1 cellular context compared by ENCODE assay signal in genomic region chr5:54693936-54694510, GRCh38.
TF ChIP-seq lines count a peak whose summit lies in the region.

No MANE protein-coding gene starts in this region.

TF ChIP-seq in IMR-90, 13 proteins besides CTCF, POLR2A, EP300 and RAD21:
- no peak for TF ChIP-seq CEBPB (IDR thresholded peaks at IDR 0.05; ENCODE audit: low read depth, low read length)
- TF ChIP-seq MXI1 (IDR thresholded peaks at IDR 0.05; ENCODE audit: borderline replicate concordance, low read depth, low read length) = no peak
- no peak for TF ChIP-seq USF2 (IDR thresholded peaks at IDR 0.05; ENCODE audit: low read depth, low read length)
- no peak for TF ChIP-seq ELK1 (IDR thresholded peaks at IDR 0.05; ENCODE audit: borderline replicate concordance, low read depth, low read length)
- no peak for TF ChIP-seq RCOR1 (IDR thresholded peaks at IDR 0.05; ENCODE audit: insufficient replicate concordance, low read length)
- TF ChIP-seq CHD1 (IDR thresholded peaks at IDR 0.05; ENCODE audit: low read depth, low read length) = no peak
- no peak for TF ChIP-seq MAFK (IDR thresholded peaks at IDR 0.05; ENCODE audit: low read depth, low read length)
- TF ChIP-seq BHLHE40 (IDR thresholded peaks at IDR 0.05; ENCODE audit: low read depth, low read length) = no peak
- TF ChIP-seq RFX5 (IDR thresholded peaks at IDR 0.05; ENCODE audit: low read depth, low read length) = no peak
- no peak for TF ChIP-seq NFE2L2 (IDR thresholded peaks at IDR 0.05; ENCODE audit: low read depth, low read length)
- no peak for TF ChIP-seq MAZ (IDR thresholded peaks at IDR 0.05; ENCODE audit: borderline replicate concordance, low read depth, low read length)
- TF ChIP-seq FOS (IDR thresholded peaks at IDR 0.05; ENCODE audit: low read depth, low read length) = no peak
- no peak for TF ChIP-seq SMC3 (IDR thresholded peaks at IDR 0.05; ENCODE audit: low read depth, low read length)
